Comparison of ENCODE assay signal across 16 cellular contexts in genomic region chr1:27605300-27605766, GRCh38. TPM values are rescaled to one million over a fixed set of nuclear protein-coding genes. Genes with fewer than 3 reads are reported as not detected.
DNase-seq lines count a peak whose midpoint lies in the region; ATAC-seq, FAIRE-seq and TF ChIP-seq lines count a peak whose summit lies in the region.
"Had no signal": no experiment of that assay in that cellular context is flagged by ENCODE, and none has a peak within 500 bp of the region (broad histone marks: within the 10 kb centered on the region; RNA-seq: fewer than 3 reads in every experiment).

No MANE protein-coding gene starts in this region.

- no CpG with 5 or more reads among the region's 7 CpGs for WGBS in H9 (ENCODE audit: extremely low coverage, insufficient read length, low lambda C conversion rate)

- no peak overlapping the region for H3K18ac ChIP-seq in H9 (ENCODE audit: insufficient read length, low read depth, low read length)

- no peak overlapping the region for H3T11ph ChIP-seq in H9 (ENCODE audit: low read length)

- no peaks in the 10 kb centered on the region for H4K20me1 ChIP-seq in H9 (ENCODE audit: control insufficient read depth, insufficient read depth, insufficient read length)
- H4K20me1 ChIP-seq in astrocyte (ENCODE audit: insufficient read depth, low read length): peaks cover 24% of the 10 kb centered on the region

- no peak overlapping the region for H2BK15ac ChIP-seq in H9 (ENCODE audit: low read depth, low read length)

- peaks cover 6% of the 10 kb centered on the region; the same call in 1 of the 2 replicates for H3K79me2 ChIP-seq in H9 (ENCODE audit: insufficient read depth, low read length)
- peaks cover 29% of the 10 kb centered on the region for H3K79me2 ChIP-seq in astrocyte (ENCODE audit: insufficient read depth, low read length)

- H2AK5ac ChIP-seq in H9 (ENCODE audit: insufficient read length, low read length): no peak overlapping the region

- TF ChIP-seq CTCF in H9 (conservative IDR thresholded peaks at IDR 0.05) (no peak), astrocyte (IDR thresholded peaks at IDR 0.05; ENCODE audit: insufficient read depth, low read depth, low read length) (no peak), natural killer cell (IDR thresholded peaks at IDR 0.05) (no peak)

- no peak overlapping the region for H4K5ac ChIP-seq in H9 (ENCODE audit: insufficient read length, low read depth, low read length)

- no peak overlapping the region for H3K14ac ChIP-seq in H9 (ENCODE audit: insufficient read depth, low read length)

- intact Hi-C loops in natural killer cell (cut with micrococcal nuclease): loop anchor here (5.0 kb wide), 3 partner anchors 113 to 203 kb away; partner anchors contain the start of gene WASF2

- no peak overlapping the region for H3K4me3 ChIP-seq in astrocyte (ENCODE audit: insufficient read depth, low read depth, low read length)
- H3K4me3 ChIP-seq: vagina had no signal

- H3K9ac ChIP-seq in H9 (ENCODE audit: extremely low read depth, insufficient read length, low read length) (no peak overlapping the region), astrocyte (ENCODE audit: low read length) (no peak overlapping the region)

- H3K4me3 Mint-ChIP-seq in T-helper 2 cell treated with Interferon-gamma antibody and Interleukin-4, amounts not matched to agents 5 μg/mL and 100 μg/mL, for 36 hours: peak overlapping the region; percentile 92
- peak overlapping the region; percentile 90 to 91 for H3K4me3 Mint-ChIP-seq in H9
- peak overlapping the region; percentile 89 for H3K4me3 Mint-ChIP-seq in astrocyte (ENCODE audit: unreplicated experiment)
- H3K4me3 Mint-ChIP-seq in natural killer cell: peak overlapping the region; percentile 87

- no peak overlapping the region for H2BK120ac ChIP-seq in H9 (ENCODE audit: low read depth, low read length, poor library complexity, severe bottlenecking)

- H2BK12ac ChIP-seq in H9 (ENCODE audit: insufficient read length, low read depth, low read length): no peak overlapping the region

- DNase-seq in T-helper 2 cell treated with Interferon-gamma antibody and Interleukin-4, amounts not matched to agents 5 μg/mL and 100 μg/mL, for 36 hours (ENCODE audit: low spot score): no peak
- DNase-seq in T-helper 2 cell (no peak), H9 (no peak), astrocyte (ENCODE audit: low read depth) (no peak), natural killer cell (no peak), GM19240 (ENCODE audit: insufficient read length, low spot score) (no peak)
- DNase-seq: activated CD8-positive, alpha-beta memory T cell treated with anti-CD3 and anti-CD28 coated beads, Interleukin-2, amount 50 U/mL, for 48 hours; NCI-H1417 treated with DMSO at 0.1 percent for 48 hours; NCI-H345; stimulated activated naive CD4-positive, alpha-beta T cell had no signal

- H3K4me1 Mint-ChIP-seq in T-helper 2 cell treated with Interferon-gamma antibody and Interleukin-4, amounts not matched to agents 5 μg/mL and 100 μg/mL, for 36 hours (ENCODE audit: low read depth): peaks cover 27% of the 10 kb centered on the region
- H3K4me1 Mint-ChIP-seq in H9 (peaks cover 47 to 48% of the 10 kb centered on the region in 2 experiments), astrocyte (ENCODE audit: low read depth, unreplicated experiment) (peaks cover 34% of the 10 kb centered on the region), natural killer cell (peaks cover 18 to 35% of the 10 kb centered on the region in 2 donors)

- H3K56ac ChIP-seq in H9 (ENCODE audit: insufficient read length, low read depth, low read length): no peak overlapping the region

- ATAC-seq in natural killer cell: no peak
- no peak for ATAC-seq in HG03378 (IDR thresholded peaks at IDR 0.05; ENCODE audit: unreplicated experiment)
- ATAC-seq in GM21390 (IDR thresholded peaks at IDR 0.05; ENCODE audit: unreplicated experiment): no peak

- H3K4ac ChIP-seq in H9 (ENCODE audit: low read depth, low read length): no peak overlapping the region

- peaks cover 2% of the 10 kb centered on the region for H3K79me1 ChIP-seq in H9 (ENCODE audit: insufficient read depth, low read depth, low read length, poor library complexity, severe bottlenecking)

- peaks cover 12% of the 10 kb centered on the region; the same call in 1 of the 2 replicates for H3K4me1 ChIP-seq in H9 (ENCODE audit: insufficient read depth, low read length)
- H3K4me1 ChIP-seq in astrocyte (ENCODE audit: insufficient read depth, low read length): peaks cover 31% of the 10 kb centered on the region

- H3K36me3 Mint-ChIP-seq in T-helper 2 cell treated with Interferon-gamma antibody and Interleukin-4, amounts not matched to agents 5 μg/mL and 100 μg/mL, for 36 hours (ENCODE audit: low read depth): no peaks in the 10 kb centered on the region
- H3K36me3 Mint-ChIP-seq in H9 (ENCODE audit: insufficient read depth in 1 of 3, low read depth in 3 of 3): peaks cover 0 to 1% (median 0%) of the 10 kb centered on the region in 3 experiments; a peak in 1 of 7 replicates
- no peaks in the 10 kb centered on the region for H3K36me3 Mint-ChIP-seq in astrocyte (ENCODE audit: low read depth, unreplicated experiment)
- no peaks in the 10 kb centered on the region for H3K36me3 Mint-ChIP-seq in natural killer cell

- H3K27me3 ChIP-seq in H9 (ENCODE audit: insufficient read depth, low read length) (no peaks in the 10 kb centered on the region; the same call in 1 of the 2 replicates), astrocyte (ENCODE audit: insufficient read depth, low read length) (peaks cover 4% of the 10 kb centered on the region)
- H3K27me3 ChIP-seq: SJCRH30, vagina had no signal

- peak overlapping the region; percentile 76 for H3K4me2 ChIP-seq in H9 (ENCODE audit: insufficient read depth, insufficient read length, low read length)
- no peak overlapping the region for H3K4me2 ChIP-seq in astrocyte (ENCODE audit: low read length)

- H3K27me3 Mint-ChIP-seq in T-helper 2 cell treated with Interferon-gamma antibody and Interleukin-4, amounts not matched to agents 5 μg/mL and 100 μg/mL, for 36 hours (ENCODE audit: low read depth): peaks cover 2% of the 10 kb centered on the region
- H3K27me3 Mint-ChIP-seq in H9 (ENCODE audit: low read depth): peaks cover 2% of the 10 kb centered on the region
- H3K27me3 Mint-ChIP-seq in astrocyte (ENCODE audit: low read depth, unreplicated experiment): peaks cover under 1% of the 10 kb centered on the region
- no peaks in the 10 kb centered on the region for H3K27me3 Mint-ChIP-seq in natural killer cell (ENCODE audit: low read depth in 2 of 2)

- no peak overlapping the region for H3K23ac ChIP-seq in H9 (ENCODE audit: insufficient read length, low read depth, low read length)

- H4K8ac ChIP-seq in H9 (replicated peaks; ENCODE audit: insufficient read length, low read depth, low read length): no peak overlapping the region

- H3K27ac ChIP-seq in H9 (ENCODE audit: insufficient read length, low read depth, low read length): no peak overlapping the region
- H3K27ac ChIP-seq in astrocyte (ENCODE audit: low read depth, low read length): no peak overlapping the region
- H3K27ac ChIP-seq: neutrophil, SJCRH30 had no signal

- FAIRE-seq in astrocyte (lab: Jason Lieb, UNC): no peak

- no peak overlapping the region for H4K91ac ChIP-seq in H9 (ENCODE audit: insufficient read length, low read depth, low read length)

- H2AFZ ChIP-seq in H9 (ENCODE audit: low read length) (no peak overlapping the region), astrocyte (ENCODE audit: low read depth, low read length) (no peak overlapping the region)

- H2BK5ac ChIP-seq in H9 (ENCODE audit: insufficient read length, low read length): no peak overlapping the region

- no peaks in the 10 kb centered on the region for H3K9me3 Mint-ChIP-seq in T-helper 2 cell treated with Interferon-gamma antibody and Interleukin-4, amounts not matched to agents 5 μg/mL and 100 μg/mL, for 36 hours
- H3K9me3 Mint-ChIP-seq in H9 (no peaks in the 10 kb centered on the region), astrocyte (ENCODE audit: unreplicated experiment) (no peaks in the 10 kb centered on the region), natural killer cell (no peaks in the 10 kb centered on the region)

- no peaks in the 10 kb centered on the region for H3K9me3 ChIP-seq in H9 (ENCODE audit: control insufficient read depth, low read depth, low read length)
- H3K9me3 ChIP-seq in astrocyte (ENCODE audit: insufficient read depth, low read depth, low read length): no peaks in the 10 kb centered on the region
- H3K9me3 ChIP-seq: neutrophil, SJCRH30, vagina had no signal

- H3K36me3 ChIP-seq in astrocyte (ENCODE audit: insufficient read depth, low read length): no peaks in the 10 kb centered on the region
- H3K36me3 ChIP-seq: SJCRH30, vagina had no signal

- H3K27ac Mint-ChIP-seq in T-helper 2 cell treated with Interferon-gamma antibody and Interleukin-4, amounts not matched to agents 5 μg/mL and 100 μg/mL, for 36 hours: no peak overlapping the region
- H3K27ac Mint-ChIP-seq in H9: no peak overlapping the region
- no peak overlapping the region for H3K27ac Mint-ChIP-seq in astrocyte (ENCODE audit: unreplicated experiment)
- H3K27ac Mint-ChIP-seq in natural killer cell: peak overlapping the region in 1 of 2 donors; percentile 48

- peaks cover 6% of the 10 kb centered on the region for H3K23me2 ChIP-seq in H9 (ENCODE audit: insufficient read length, low read depth, low read length, poor library complexity, severe bottlenecking)

- H2BK20ac ChIP-seq in H9 (ENCODE audit: low read depth, low read length, poor library complexity, severe bottlenecking): no peak overlapping the region

RNA-seq across cellular contexts. Expression of gene AHDC1, which starts 1.4 kb away (rescaled TPM):
- total RNA-seq in H9 (2021) (23.7 and 29.4 TPM in 2 replicates), astrocyte (74.0 and 75.7 TPM in 2 replicates), natural killer cell (10 to 100 TPM; 39.6 to 67.0 (median 47.0) TPM)

RNA-seq across cellular contexts. Expression of gene FGR, which starts 29.7 kb away (rescaled TPM):
- total RNA-seq in H9 (2021) (0.15 TPM in 1 of 2 replicates, not detected in the other), astrocyte (0.17 TPM in 1 of 2 replicates, not detected in the other), natural killer cell (100 to 1,000 TPM; 353 to 452 (median 362) TPM)
- total RNA-seq: A172, SJCRH30 had no signal

Comparison
In these comparisons a context has a peak if more than half of its experiments do, and no peak if none do; other contexts are left out.
1. RNA of gene FGR, which starts 29.7 kb away (total RNA-seq): 353 to 452 TPM in natural killer cell; 0.15 TPM in H9 and 0.17 TPM in astrocyte; every median in the first group is over 100 times any median in the second.
2. Peak in every context shown above with its lines, with median percentiles within 50 percentile points of each other: H3K4me3 Mint-ChIP-seq.